In the genomic region with DNA sequence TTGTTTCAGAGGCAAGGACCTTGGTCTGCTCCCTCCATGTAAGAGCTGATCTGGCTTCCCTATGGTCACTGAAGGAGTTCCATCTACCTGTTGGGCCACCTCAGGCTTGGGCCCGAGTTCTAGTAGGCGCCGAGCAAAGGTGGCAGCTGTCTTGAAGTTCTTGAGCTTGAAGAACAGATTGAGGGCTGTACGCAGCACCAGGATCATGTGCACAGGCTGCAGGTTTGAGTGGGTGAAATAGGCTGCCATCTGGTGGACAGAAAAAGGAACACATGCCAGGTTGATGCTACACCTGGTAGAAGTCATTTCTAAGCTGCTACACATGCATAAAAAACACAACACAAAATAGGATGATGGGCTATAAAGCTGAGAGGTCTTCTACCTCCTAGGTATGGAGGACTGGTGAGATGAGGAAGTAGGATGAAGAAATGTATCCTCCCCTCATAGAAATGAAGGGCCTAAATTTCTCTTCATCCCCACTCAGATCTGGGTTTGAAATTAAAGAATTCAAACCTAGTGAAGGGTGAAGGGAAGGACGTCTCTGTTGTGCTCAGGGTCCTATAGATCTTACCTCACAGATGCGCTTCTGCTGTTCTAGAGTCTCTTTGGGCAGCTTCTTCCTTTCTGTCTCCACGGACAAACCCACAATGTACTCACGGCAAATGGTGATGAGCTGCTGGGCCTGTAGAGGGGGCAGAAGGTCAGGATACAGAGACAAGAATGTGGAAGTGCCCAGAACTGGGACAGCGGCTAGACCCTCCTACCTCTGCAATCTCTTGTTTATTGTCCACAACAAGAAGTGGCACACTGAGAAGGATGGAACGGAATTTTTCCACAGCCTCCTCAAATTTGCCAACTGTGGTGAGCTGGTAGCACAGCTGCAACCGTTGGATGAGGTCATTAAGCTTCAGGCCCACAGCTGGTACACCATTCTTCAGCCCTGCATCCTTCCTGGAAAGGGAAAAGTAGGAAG, we compare ENCODE assay signal across 9 cellular contexts. TPM values are rescaled to one million over a fixed set of nuclear protein-coding genes. Genes with fewer than 3 reads are reported as not detected.
DNase-seq lines count a peak whose midpoint lies in the region; FAIRE-seq and TF ChIP-seq lines count a peak whose summit lies in the region.
"Had no signal": no experiment of that assay in that cellular context is flagged by ENCODE, and none has a peak within 500 bp of the region (broad histone marks: within the 10 kb centered on the region; RNA-seq: fewer than 3 reads in every experiment).

No MANE protein-coding gene starts in this region.

- CTCF ChIA-PET in H1 (lab: Charles Lee; ENCODE audit: partially characterized antibody) = interaction anchor here (0.8 to 7.2 kb wide), 83 partner anchors 10 to 514 kb away, joined by 3 to 83 read pairs (median 5); a partner anchor contains a TSS

- H3K27me3 ChIP-seq in H1 (replicated peaks in 1 of 4; ENCODE audit: control insufficient read depth in 3 of 4, extremely low read depth in 1 of 4, insufficient read depth in 3 of 4, low read length in 3 of 4) = no peaks in the 10 kb centered on the region
- H3K27me3 ChIP-seq: BLaER1 had no signal

- no peak overlapping the region for H4K91ac ChIP-seq in H1 (replicated peaks; ENCODE audit: insufficient read length, low read length)

- no peak overlapping the region for H3K14ac ChIP-seq in H1 (ENCODE audit: insufficient read length)

- no peak overlapping the region for H3K23ac ChIP-seq in H1 (ENCODE audit: insufficient read length)

- peaks cover 0 to 2% of the 10 kb centered on the region in 2 experiments for H4K20me1 ChIP-seq in H1 (replicated peaks in 1 of 2; ENCODE audit: control insufficient read depth in 1 of 2, insufficient read depth in 2 of 2, low read length in 2 of 2)

- H3K79me1 ChIP-seq in H1 (ENCODE audit: low read depth, low read length) = no peaks in the 10 kb centered on the region

- H4K5ac ChIP-seq in H1 (ENCODE audit: insufficient read length, low read depth, low read length) = no peak overlapping the region

- no peaks in the 10 kb centered on the region for H3K23me2 ChIP-seq in H1 (ENCODE audit: low read depth, low read length)

- H3K9me3 Mint-ChIP-seq in mesothelial cell of epicardium = no peaks in the 10 kb centered on the region

- H3K18ac ChIP-seq in H1 (ENCODE audit: extremely low read depth, low read length) = no peak overlapping the region

- no peak for TF ChIP-seq EP300 in H1 (IDR thresholded peaks at IDR 0.05; ENCODE audit: borderline replicate concordance in 1 of 2, low read depth in 2 of 2, low read length in 2 of 2)

- no peak overlapping the region for H2BK12ac ChIP-seq in H1 (ENCODE audit: low read depth, low read length)

- peaks cover 45% of the 10 kb centered on the region for H3K36me3 Mint-ChIP-seq in mesothelial cell of epicardium

- H3K4me2 ChIP-seq in H1 (ENCODE audit: insufficient read depth in 1 of 2, low read depth in 2 of 2, low read length in 2 of 2) = no peak overlapping the region
- H3K4me2 ChIP-seq: BLaER1 had no signal

- peaks cover 3% of the 10 kb centered on the region for H3K4me1 Mint-ChIP-seq in mesothelial cell of epicardium

- no peak overlapping the region for H2BK5ac ChIP-seq in H1 (ENCODE audit: low read depth, low read length)

- H3K27me3 Mint-ChIP-seq in mesothelial cell of epicardium (ENCODE audit: low read depth) = no peaks in the 10 kb centered on the region

- no peak overlapping the region for H3K56ac ChIP-seq in H1 (replicated peaks; ENCODE audit: insufficient read length, low read depth, low read length)

- H3K4ac ChIP-seq in H1 (replicated peaks; ENCODE audit: insufficient read length, low read depth, low read length) = no peak overlapping the region

- H2BK15ac ChIP-seq in H1 (ENCODE audit: low read length) = no peak overlapping the region

- H3K36me3 ChIP-seq in H1 (ENCODE audit: control insufficient read depth in 2 of 4, insufficient read depth in 4 of 4, low read length in 3 of 4) = peaks cover 27 to 74% (median 63%) of the 10 kb centered on the region in 4 experiments

- TF ChIP-seq CTCF in H1 (IDR thresholded peaks at IDR 0.05; ENCODE audit: control extremely low read depth in 1 of 3, insufficient read depth in 1 of 3, low read depth in 1 of 3, low read length in 3 of 3) (peak; percentile 69 to 94 (median 71)), mesothelial cell of epicardium (IDR thresholded peaks at IDR 0.05; ENCODE audit: unreplicated experiment) (peak; percentile 78)

- no peaks in the 10 kb centered on the region for H3K9me3 ChIP-seq in H1 (ENCODE audit: insufficient read depth in 2 of 2, low read depth in 1 of 2, low read length in 1 of 2)
- H3K9me3 ChIP-seq: BLaER1 had no signal

- H3K4me3 ChIP-seq in H1 (ENCODE audit: extremely low read depth in 1 of 4, insufficient read depth in 2 of 4, low read depth in 3 of 4, low read length in 4 of 4) = no peak overlapping the region
- H3K4me3 ChIP-seq: BLaER1 had no signal

- no peak overlapping the region for H2AK5ac ChIP-seq in H1 (ENCODE audit: low read depth, low read length)

- no peak overlapping the region for H4K8ac ChIP-seq in H1 (ENCODE audit: extremely low read depth, insufficient read depth, low read length)

- no peak overlapping the region for H2BK120ac ChIP-seq in H1 (replicated peaks; ENCODE audit: low read depth, low read length)

- peak; percentile 88 for FAIRE-seq in H1 (lab: Jason Lieb, UNC)

- no peaks in the 10 kb centered on the region for H3K79me2 ChIP-seq in H1 (ENCODE audit: control insufficient read depth in 1 of 2, insufficient read depth in 2 of 2, low read length in 2 of 2)

- no peak for TF ChIP-seq POLR2A in H1 (IDR thresholded peaks at IDR 0.05; ENCODE audit: control extremely low read depth in 1 of 2, low read depth in 2 of 2, low read length in 2 of 2)

- H3K4me3 Mint-ChIP-seq in mesothelial cell of epicardium = no peak overlapping the region

- no peak overlapping the region for H2BK20ac ChIP-seq in H1 (ENCODE audit: low read length)

- no peak overlapping the region for H3K9ac ChIP-seq in H1 (replicated peaks in 1 of 4; ENCODE audit: extremely low read depth in 1 of 4, low read depth in 3 of 4, low read length in 3 of 4)
- H3K9ac ChIP-seq: BLaER1 had no signal

- POLR2A ChIA-PET in H1 (lab: Charles Lee; ENCODE audit: partially characterized antibody) = interaction anchor here (0.5 to 2.3 kb wide), 14 partner anchors 10 to 171 kb away, joined by 3 to 10 read pairs (median 4); a partner anchor contains a TSS

- no peak overlapping the region for H3K27ac ChIP-seq in H1 (ENCODE audit: low read depth, low read length)
- H3K27ac ChIP-seq: BLaER1 had no signal

- H2AFZ ChIP-seq in H1 (ENCODE audit: low read length) = no peak overlapping the region

- DNase-seq in activated gamma-delta T cell treated with Interleukin-2 at 50 U/mL for 16 hours = peak; percentile 67
- DNase-seq in activated gamma-delta T cell (lab: John Stamatoyannopoulos, UW) = no peak
- DNase-seq in HT-29 (ENCODE audit: low spot score) = peak; percentile 81
- DNase-seq in NOMO-1 (lab: John Stamatoyannopoulos, UW; ENCODE audit: unreplicated experiment in 2 of 2) = peak; percentile 30 to 33
- peak; percentile 35 to 39 for DNase-seq in activated CD8-positive, alpha-beta memory T cell treated with anti-CD3 and anti-CD28 coated beads for 4 hours (ENCODE audit: low read depth in 2 of 2)
- DNase-seq in H1 (ENCODE audit: low read depth in 1 of 2, low spot score in 2 of 2) = peak in 1 of 2 experiments; percentile 62
- DNase-seq in mesothelial cell of epicardium (ENCODE audit: low spot score in 2 of 2, unreplicated experiment in 2 of 2) = peak; percentile 36 to 61
- DNase-seq in stimulated activated CD8-positive, alpha-beta memory T cell treated with anti-CD3 and anti-CD28 coated beads, Interleukin-4, amount 100 ng/mL, for 4 hours (ENCODE audit: low read depth in 2 of 2, low spot score in 1 of 2) = peak; percentile 30 to 50

- peak overlapping the region; percentile 52 for H3K27ac Mint-ChIP-seq in mesothelial cell of epicardium

- WGBS in H1 (ENCODE audit: extremely low coverage in 1 of 2, insufficient coverage in 1 of 2, insufficient read length in 1 of 2, insufficient replicate concordance in 2 of 2, low coverage in 1 of 2, low lambda C conversion rate in 2 of 2, missing lambda C conversion rate in 1 of 2), 2 experiments = 87% methylated on average over 11 of the region's 11 CpGs; no CpG with 5 or more reads in 1 of the 2 experiments

- H3K4me1 ChIP-seq in H1 (replicated peaks in 1 of 4; ENCODE audit: control insufficient read depth in 3 of 4, insufficient read depth in 4 of 4, low read length in 3 of 4) = no peaks in the 10 kb centered on the region

- TF ChIP-seq RAD21 in H1 (IDR thresholded peaks at IDR 0.05 in 1 of 2, conservative IDR thresholded peaks at IDR 0.05 in 1 of 2; ENCODE audit: low read depth in 2 of 2, low read length in 2 of 2) = peak; percentile 58 to 59

RNA-seq across cellular contexts. Expression of a gene that starts 6.6 kb away (rescaled TPM):
- 19.5 and 28.1 TPM in 2 replicates for total RNA-seq in HT-29 (2014; rRNA removed; shearing (Covaris generic))
- 80.2 TPM in 2 replicates for total RNA-seq in H1 (2021; fragmentation: NEBNext Ultra II Directional; extraction: Animal tissue kit (Norgen Biotek cat#: 25700))
- 36.4 and 50.4 TPM in 2 replicates for polyA plus RNA-seq in H1 (2011; rRNA removed)
- polyA plus RNA-seq in H1 (2011; cell fraction: cytosol; rRNA removed) = 48.4 TPM
- polyA plus RNA-seq in H1 (2011; cell fraction: nucleus; rRNA removed) = 35.9 TPM
- polyA plus RNA-seq in H1 (2012, experiment 1 of 2) = 55.8 to 63.3 TPM (median 57.7 TPM) in 4 replicates
- polyA plus RNA-seq in H1 (2012, experiment 2 of 2) = 34.3 TPM
- polyA plus RNA-seq in H1 (2013, experiment 1 of 2) = 33.4 TPM
- 32.0 TPM for polyA plus RNA-seq in H1 (2013, experiment 2 of 2)
- polyA minus RNA-seq in H1 (2011; rRNA and poly(A)+ RNA removed) = 76.8 and 97.3 TPM in 2 replicates
- 28.8 TPM for polyA minus RNA-seq in H1 (2011; cell fraction: cytosol; rRNA and poly(A)+ RNA removed)
- 69.6 TPM for polyA minus RNA-seq in H1 (2011; cell fraction: nucleus; rRNA and poly(A)+ RNA removed)
- 50.9 to 53.0 TPM (median 52.8 TPM) in 3 replicates for total RNA-seq in mesothelial cell of epicardium

RNA-seq across cellular contexts. Expression of a gene that starts 29.2 kb away (rescaled TPM):
- total RNA-seq in HT-29 (2014; rRNA removed; shearing (Covaris generic)) = 54.1 and 69.3 TPM in 2 replicates
- 110 and 113 TPM in 2 replicates for total RNA-seq in H1 (2021; fragmentation: NEBNext Ultra II Directional; extraction: Animal tissue kit (Norgen Biotek cat#: 25700))
- 68.2 and 86.3 TPM in 2 replicates for polyA plus RNA-seq in H1 (2011; rRNA removed)
- polyA plus RNA-seq in H1 (2011; cell fraction: cytosol; rRNA removed) = 109 TPM
- polyA plus RNA-seq in H1 (2011; cell fraction: nucleus; rRNA removed) = 282 TPM
- 108 to 124 TPM (median 115 TPM) in 4 replicates for polyA plus RNA-seq in H1 (2012, experiment 1 of 2)
- 31.3 TPM for polyA plus RNA-seq in H1 (2012, experiment 2 of 2)
- 82.1 TPM for polyA plus RNA-seq in H1 (2013, experiment 1 of 2)
- 76.5 TPM for polyA plus RNA-seq in H1 (2013, experiment 2 of 2)
- polyA minus RNA-seq in H1 (2011; rRNA and poly(A)+ RNA removed) = 111 and 133 TPM in 2 replicates
- 66.3 TPM for polyA minus RNA-seq in H1 (2011; cell fraction: cytosol; rRNA and poly(A)+ RNA removed)
- 167 TPM for polyA minus RNA-seq in H1 (2011; cell fraction: nucleus; rRNA and poly(A)+ RNA removed)
- 276 to 299 TPM (median 287 TPM) in 3 replicates for total RNA-seq in mesothelial cell of epicardium

RNA-seq across cellular contexts. Expression of a gene that starts 51.5 kb away (rescaled TPM):
- 73.9 and 74.3 TPM in 2 replicates for total RNA-seq in HT-29 (2014; rRNA removed; shearing (Covaris generic))
- 115 TPM in 2 replicates for total RNA-seq in H1 (2021; fragmentation: NEBNext Ultra II Directional; extraction: Animal tissue kit (Norgen Biotek cat#: 25700))
- 56.4 and 78.2 TPM in 2 replicates for polyA plus RNA-seq in H1 (2011; rRNA removed)
- polyA plus RNA-seq in H1 (2011; cell fraction: cytosol; rRNA removed) = 88.6 TPM
- polyA plus RNA-seq in H1 (2011; cell fraction: nucleus; rRNA removed) = 66.2 TPM
- 69.4 to 92.6 TPM (median 83.5 TPM) in 4 replicates for polyA plus RNA-seq in H1 (2012, experiment 1 of 2)
- 17.5 TPM for polyA plus RNA-seq in H1 (2012, experiment 2 of 2)
- 71.0 TPM for polyA plus RNA-seq in H1 (2013, experiment 1 of 2)
- polyA plus RNA-seq in H1 (2013, experiment 2 of 2) = 63.2 TPM
- 207 and 312 TPM in 2 replicates for polyA minus RNA-seq in H1 (2011; rRNA and poly(A)+ RNA removed)
- 114 TPM for polyA minus RNA-seq in H1 (2011; cell fraction: cytosol; rRNA and poly(A)+ RNA removed)
- polyA minus RNA-seq in H1 (2011; cell fraction: nucleus; rRNA and poly(A)+ RNA removed) = 92.1 TPM
- 178 to 183 TPM (median 180 TPM) in 3 replicates for total RNA-seq in mesothelial cell of epicardium

RNA-seq across cellular contexts. Expression of a gene that starts 51.6 kb away (rescaled TPM):
- total RNA-seq in HT-29 (2014; rRNA removed; shearing (Covaris generic)) = 26.0 and 30.9 TPM in 2 replicates
- 64.7 and 70.1 TPM in 2 replicates for total RNA-seq in H1 (2021; fragmentation: NEBNext Ultra II Directional; extraction: Animal tissue kit (Norgen Biotek cat#: 25700))
- 115 and 125 TPM in 2 replicates for polyA plus RNA-seq in H1 (2011; rRNA removed)
- polyA plus RNA-seq in H1 (2011; cell fraction: cytosol; rRNA removed) = 102 TPM
- polyA plus RNA-seq in H1 (2011; cell fraction: nucleus; rRNA removed) = 156 TPM
- polyA plus RNA-seq in H1 (2012, experiment 1 of 2) = 65.3 to 79.1 TPM (median 68.2 TPM) in 4 replicates
- polyA plus RNA-seq in H1 (2012, experiment 2 of 2) = 47.5 TPM
- polyA plus RNA-seq in H1 (2013, experiment 1 of 2) = 139 TPM
- polyA plus RNA-seq in H1 (2013, experiment 2 of 2) = 132 TPM
- 118 and 137 TPM in 2 replicates for polyA minus RNA-seq in H1 (2011; rRNA and poly(A)+ RNA removed)
- 34.7 TPM for polyA minus RNA-seq in H1 (2011; cell fraction: cytosol; rRNA and poly(A)+ RNA removed)
- polyA minus RNA-seq in H1 (2011; cell fraction: nucleus; rRNA and poly(A)+ RNA removed) = 66.9 TPM
- 94.6 to 106 TPM (median 104 TPM) in 3 replicates for total RNA-seq in mesothelial cell of epicardium
